In genomic region chr16:57736419-57737281, GRCh38 we compare ENCODE assay signal across 8 cellular contexts. TPM values are rescaled to one million over a fixed set of nuclear protein-coding genes. Genes with fewer than 3 reads are reported as not detected.
DNase-seq lines count a peak whose midpoint lies in the region; ATAC-seq, FAIRE-seq and TF ChIP-seq lines count a peak whose summit lies in the region.

No MANE protein-coding gene starts in this region.

- WGBS in urinary bladder = 6% methylated on average over 21 of the region's 21 CpGs

- H3K4me1 ChIP-seq in urinary bladder (ENCODE audit: insufficient read depth) = no peaks in the 10 kb centered on the region

- FAIRE-seq in GM18507 (lab: Jason Lieb, UNC) = peak; percentile 29

- peak overlapping the region; percentile 94 for H3K27ac Mint-ChIP-seq in nephron progenitor cell

- DNase-seq in ACHN (peak; percentile 85), GM18507 (ENCODE audit: extremely low spot score, insufficient read length, low read depth) (no peak), NOMO-1 (lab: John Stamatoyannopoulos, UW; ENCODE audit: unreplicated experiment in 2 of 2) (peak; percentile 25 to 29), fibroblast of mammary gland (ENCODE audit: low read depth) (peak; percentile 75), nephron progenitor cell (peak; percentile 43)
- DNase-seq in activated T-cell treated with anti-CD3 and anti-CD28 coated beads, Interleukin-2, amount 50 U/mL, for 48 hours = peak; percentile 58 to 68

- no peaks in the 10 kb centered on the region for H3K36me3 ChIP-seq in urinary bladder (ENCODE audit: insufficient read depth)

- ATAC-seq in HG02938 (IDR thresholded peaks at IDR 0.05; ENCODE audit: unreplicated experiment) = no peak

- H3K4me3 ChIP-seq in fibroblast of mammary gland (ENCODE audit: control insufficient read depth, low read depth, low read length) (peak overlapping the region; percentile 72), urinary bladder (ENCODE audit: low read depth, low read length) (peak overlapping the region; percentile 67)

- H3K27ac ChIP-seq in urinary bladder (ENCODE audit: low read depth) = peak overlapping the region; percentile 15

- peaks cover 16% of the 10 kb centered on the region for H3K9me3 Mint-ChIP-seq in nephron progenitor cell

- in situ Hi-C loops in ACHN (cut with HindIII; ENCODE audit: low pct_ligation_motif_present, low pct_unique_long_range_greater_than_20kb, low sequenced_read_pairs) = no loop called here

- TF ChIP-seq CTCF in fibroblast of mammary gland (conservative IDR thresholded peaks at IDR 0.05; ENCODE audit: control insufficient read depth, insufficient read depth, low read depth, low read length) = peak; percentile 9
- TF ChIP-seq CTCF in nephron progenitor cell (IDR thresholded peaks at IDR 0.05) = no peak

- peaks cover 35% of the 10 kb centered on the region for H3K4me1 Mint-ChIP-seq in nephron progenitor cell

- peak overlapping the region; percentile 98 for H3K4me3 Mint-ChIP-seq in nephron progenitor cell

- peaks cover 5% of the 10 kb centered on the region for H3K27me3 Mint-ChIP-seq in nephron progenitor cell (ENCODE audit: low read depth, poor library complexity)

- H3K36me3 Mint-ChIP-seq in nephron progenitor cell (ENCODE audit: low read depth) = peaks cover 14% of the 10 kb centered on the region

RNA-seq across cellular contexts. Expression of gene KATNB1, which starts 1.1 kb away (rescaled TPM):
- total RNA-seq in urinary bladder = 11.9 TPM
- 15.0 TPM for polyA plus RNA-seq in urinary bladder

RNA-seq across cellular contexts. Expression of gene DRC7, which starts 42.0 kb away (rescaled TPM):
- not detected for total RNA-seq in urinary bladder
- polyA plus RNA-seq in urinary bladder = not detected
